ENCODE assay signal across 21 cellular contexts in genomic region chr7:36469236-36469635, GRCh38.
"Had no signal": no experiment of that assay in that cellular context is flagged by ENCODE, and none has a peak within 500 bp of the region (broad histone marks: within the 10 kb centered on the region; RNA-seq: fewer than 3 reads in every experiment).

No MANE protein-coding gene starts in this region.

- DNase-seq: cortex of kidney; dorsolateral prefrontal cortex; effector CD4-positive, alpha-beta T cell; foreskin fibroblast; gastrocnemius medialis; head of caudate nucleus; left ventricle myocardium superior; lower lobe of right lung; naive thymus-derived CD8-positive, alpha-beta T cell; occipital lobe; pancreas; stimulated activated CD4-positive, alpha-beta T cell treated with anti-CD3 and anti-CD28 coated beads, Interleukin-2, amount 100 ng/mL, for 24 hours; stimulated activated CD4-positive, alpha-beta T cell treated with anti-CD3 and anti-CD28 coated beads, Interleukin-4, amount 100 ng/mL, for 24 hours; stimulated activated naive CD4-positive, alpha-beta T cell treated with Interleukin-2 at 50 U/mL for 16 hours; stomach; thyroid gland had no signal

- H3K36me3 Mint-ChIP-seq: stimulated activated effector memory CD8-positive, alpha-beta T cell treated with anti-CD3 and anti-CD28 coated beads, Interleukin-12 subunit alpha, Interleukin-12 subunit beta, amount 100 ng/mL, for 72 hours; type B pancreatic cell had no signal

- H3K9me3 ChIP-seq: gastrocnemius medialis, lower lobe of right lung, pancreas, stomach, thyroid gland had no signal

- H3K36me3 ChIP-seq: gastrocnemius medialis, lower lobe of right lung, pancreas, right atrium auricular region, stomach, thyroid gland had no signal

- H3K4me3 Mint-ChIP-seq: naive thymus-derived CD8-positive, alpha-beta T cell; stimulated activated effector memory CD8-positive, alpha-beta T cell treated with anti-CD3 and anti-CD28 coated beads, Interleukin-12 subunit alpha, Interleukin-12 subunit beta, amount 100 ng/mL, for 72 hours; type B pancreatic cell had no signal

- H3K4me1 ChIP-seq: gastrocnemius medialis, lower lobe of right lung, pancreas, right atrium auricular region, thyroid gland had no signal

- H3K27me3 Mint-ChIP-seq: progenitor cell of endocrine pancreas, type B pancreatic cell had no signal

- H3K27ac Mint-ChIP-seq: naive thymus-derived CD8-positive, alpha-beta T cell; progenitor cell of endocrine pancreas; stimulated activated effector memory CD8-positive, alpha-beta T cell treated with anti-CD3 and anti-CD28 coated beads, Interleukin-12 subunit alpha, Interleukin-12 subunit beta, amount 100 ng/mL, for 72 hours; type B pancreatic cell had no signal

- H3K9me3 Mint-ChIP-seq: stimulated activated effector memory CD8-positive, alpha-beta T cell treated with anti-CD3 and anti-CD28 coated beads, Interleukin-12 subunit alpha, Interleukin-12 subunit beta, amount 100 ng/mL, for 72 hours had no signal

- FAIRE-seq: keratinocyte, pancreas had no signal

- H3K27ac ChIP-seq: dorsolateral prefrontal cortex, gastrocnemius medialis, lower lobe of right lung, pancreas, right atrium auricular region, stomach, thyroid gland had no signal

- H3K4me3 ChIP-seq: dorsolateral prefrontal cortex, gastrocnemius medialis, lower lobe of right lung, pancreas, right atrium auricular region, stomach, thyroid gland had no signal

- H3K27me3 ChIP-seq: dorsolateral prefrontal cortex, gastrocnemius medialis, pancreas, right atrium auricular region, stomach, thyroid gland had no signal
